In genomic region chr7:68176974-68177373, GRCh38 we compare ENCODE assay signal across 8 cellular contexts.
DNase-seq lines count a peak whose midpoint lies in the region; TF ChIP-seq lines count a peak whose summit lies in the region.

No MANE protein-coding gene starts in this region.

- H3K79me1 ChIP-seq in mesenchymal stem cell (replicated peaks; ENCODE audit: low read length, poor library complexity, severe bottlenecking) = no peaks in the 10 kb centered on the region

- H4K20me1 ChIP-seq in DOHH2 (ENCODE audit: control insufficient read depth, insufficient read depth, low read depth, low read length) (no peaks in the 10 kb centered on the region), OCI-LY1 (ENCODE audit: insufficient read depth, low read length) (no peaks in the 10 kb centered on the region)

- H3K79me2 ChIP-seq in DOHH2 (ENCODE audit: control insufficient read depth, low read length) = no peaks in the 10 kb centered on the region
- no peaks in the 10 kb centered on the region for H3K79me2 ChIP-seq in OCI-LY1 (ENCODE audit: insufficient read depth, low read length)

- H3K4me1 ChIP-seq in DOHH2 (ENCODE audit: control insufficient read depth, low read length) = no peaks in the 10 kb centered on the region
- H3K4me1 ChIP-seq in OCI-LY1 (ENCODE audit: insufficient read depth, low read length, severe bottlenecking) = no peaks in the 10 kb centered on the region
- no peaks in the 10 kb centered on the region for H3K4me1 ChIP-seq in mesenchymal stem cell (ENCODE audit: control insufficient read depth, insufficient read depth, low read depth, low read length)

- peak; percentile 90 for TF ChIP-seq CTCF in DOHH2 (IDR thresholded peaks at IDR 0.05; ENCODE audit: low read depth, low read length, poor library complexity, severe bottlenecking)
- TF ChIP-seq CTCF in OCI-LY1 (IDR thresholded peaks at IDR 0.05; ENCODE audit: low read length) = peak; percentile 94

- no peak overlapping the region for H3K23ac ChIP-seq in mesenchymal stem cell (ENCODE audit: low read length in 2 of 2)

- H3F3A ChIP-seq in DOHH2 (ENCODE audit: control insufficient read depth, insufficient read depth) (no peaks in the 10 kb centered on the region), OCI-LY1 (ENCODE audit: insufficient read depth, low read length) (no peaks in the 10 kb centered on the region)

- H3K4me2 ChIP-seq in DOHH2 (ENCODE audit: low read length) (no peak overlapping the region), OCI-LY1 (ENCODE audit: low read length) (no peak overlapping the region), mesenchymal stem cell (ENCODE audit: low read length, poor library complexity, severe bottlenecking) (no peak overlapping the region)

- WGBS in mesenchymal stem cell = 26% methylated on average over 9 of the region's 9 CpGs

- DNase-seq in M059J (ENCODE audit: low read depth) (peak; percentile 83), dermis blood vessel endothelial cell (peak; percentile 5), mesenchymal stem cell (peak; percentile 1), activated gamma-delta T cell (lab: John Stamatoyannopoulos, UW) (no peak), OCI-M2 (lab: John Stamatoyannopoulos, UW; ENCODE audit: unreplicated experiment) (no peak)
- no peak for DNase-seq in stimulated activated CD4-positive, alpha-beta T cell treated with anti-CD3 and anti-CD28 coated beads, Interleukin-4, amount 100 ng/mL, for 1 hour

- no peak overlapping the region for H2BK5ac ChIP-seq in mesenchymal stem cell (ENCODE audit: low read depth, low read length, poor library complexity, severe bottlenecking)

- H3K4me3 ChIP-seq in DOHH2 (ENCODE audit: low read length) (no peak overlapping the region), OCI-LY1 (ENCODE audit: low read depth, low read length, poor library complexity, severe bottlenecking) (no peak overlapping the region), mesenchymal stem cell (ENCODE audit: insufficient read depth in 1 of 2, low read depth in 1 of 2, low read length in 2 of 2) (no peak overlapping the region)

- H3K18ac ChIP-seq in mesenchymal stem cell (ENCODE audit: low read depth in 1 of 2, low read length in 2 of 2) = no peak overlapping the region

- no peak overlapping the region for H2BK120ac ChIP-seq in mesenchymal stem cell (ENCODE audit: low read depth, low read length)

- no peaks in the 10 kb centered on the region for H3K36me3 ChIP-seq in DOHH2 (ENCODE audit: control insufficient read depth, low read length)
- H3K36me3 ChIP-seq in OCI-LY1 (ENCODE audit: insufficient read depth, low read length) = no peaks in the 10 kb centered on the region
- H3K36me3 ChIP-seq in mesenchymal stem cell (ENCODE audit: control insufficient read depth in 1 of 2, insufficient read depth in 2 of 2, low read depth in 1 of 2, low read length in 2 of 2) = no peaks in the 10 kb centered on the region

- H3K4ac ChIP-seq in mesenchymal stem cell (ENCODE audit: low read depth in 1 of 2, low read length in 2 of 2) = no peak overlapping the region

- no peaks in the 10 kb centered on the region for H3K9me2 ChIP-seq in DOHH2 (replicated peaks; ENCODE audit: control insufficient read depth, low read length)
- H3K9me2 ChIP-seq in OCI-LY1 (ENCODE audit: low read depth, low read length) = no peaks in the 10 kb centered on the region

- no peak overlapping the region for H3K14ac ChIP-seq in mesenchymal stem cell (ENCODE audit: low read length in 2 of 2)

- H3K27ac ChIP-seq in DOHH2 (ENCODE audit: low read depth, low read length) = no peak overlapping the region
- no peak overlapping the region for H3K27ac ChIP-seq in OCI-LY1 (ENCODE audit: low read depth, low read length, poor library complexity, severe bottlenecking)
- H3K27ac ChIP-seq in mesenchymal stem cell (ENCODE audit: low read length, poor library complexity, severe bottlenecking) = no peak overlapping the region

- H3K9me3 ChIP-seq in DOHH2 (ENCODE audit: control insufficient read depth, insufficient read depth, low read length) = no peaks in the 10 kb centered on the region
- H3K9me3 ChIP-seq in OCI-LY1 (ENCODE audit: low read length) = no peaks in the 10 kb centered on the region
- no peaks in the 10 kb centered on the region for H3K9me3 ChIP-seq in mesenchymal stem cell (ENCODE audit: control insufficient read depth, low read length)

- H4K8ac ChIP-seq in mesenchymal stem cell (ENCODE audit: low read length) = no peak overlapping the region

- H3K9ac ChIP-seq in OCI-LY1 (ENCODE audit: low read length) (no peak overlapping the region), mesenchymal stem cell (ENCODE audit: low read length) (no peak overlapping the region)

- no peak overlapping the region for H4K91ac ChIP-seq in mesenchymal stem cell (ENCODE audit: low read length)

- H2BK12ac ChIP-seq in mesenchymal stem cell (ENCODE audit: low read length in 2 of 2) = no peak overlapping the region

- H2BK15ac ChIP-seq in mesenchymal stem cell (ENCODE audit: low read depth, poor library complexity, severe bottlenecking) = no peak overlapping the region

- H2AK5ac ChIP-seq in mesenchymal stem cell (ENCODE audit: low read length, severe bottlenecking) = no peak overlapping the region

- no peaks in the 10 kb centered on the region for H3K27me3 ChIP-seq in DOHH2 (ENCODE audit: control insufficient read depth, low read length)
- H3K27me3 ChIP-seq in OCI-LY1 (ENCODE audit: insufficient read depth, low read length) = no peaks in the 10 kb centered on the region
- no peaks in the 10 kb centered on the region for H3K27me3 ChIP-seq in mesenchymal stem cell (ENCODE audit: control insufficient read depth in 1 of 2, insufficient read depth in 1 of 2, low read length in 2 of 2)

- H2AFZ ChIP-seq in OCI-LY1 (ENCODE audit: low read length) = no peak overlapping the region
- H2AFZ ChIP-seq in mesenchymal stem cell (ENCODE audit: low read depth, low read length) = no peak overlapping the region

Comparison
In these comparisons a context has a peak if more than half of its experiments do, and no peak if none do; other contexts are left out.
1. DNase-seq: peak in M059J (single experiment), dermis blood vessel endothelial cell (single experiment) and mesenchymal stem cell (single experiment); none in activated gamma-delta T cell (single experiment), stimulated activated CD4-positive, alpha-beta T cell treated with anti-CD3 and anti-CD28 coated beads, Interleukin-4, amount 100 ng/mL, for 1 hour (single experiment) and OCI-M2 (single experiment).